In genomic region chr1:198696211-198696610, GRCh38 we compare ENCODE assay signal across 12 cellular contexts. TPM values are rescaled to one million over a fixed set of nuclear protein-coding genes. Genes with fewer than 3 reads are reported as not detected.
DNase-seq lines count a peak whose midpoint lies in the region; ATAC-seq and TF ChIP-seq lines count a peak whose summit lies in the region.
"Had no signal": no experiment of that assay in that cellular context is flagged by ENCODE, and none has a peak within 500 bp of the region (broad histone marks: within the 10 kb centered on the region; RNA-seq: fewer than 3 reads in every experiment).

No MANE protein-coding gene starts in this region.

- H3K27ac ChIP-seq in caudate nucleus (ENCODE audit: low read depth, low read length) = no peak overlapping the region
- H3K27ac ChIP-seq: epithelial cell of prostate, GM23248, VCaP had no signal

- H3K4me3 Mint-ChIP-seq in T-helper 2 cell treated with Interferon-gamma antibody and Interleukin-4, amounts not matched to agents 5 μg/mL and 100 μg/mL, for 36 hours = peak overlapping the region; percentile 17
- H3K4me3 Mint-ChIP-seq in naive B cell = peak overlapping the region; percentile 8 to 85 (median 53)

- DNase-seq in T-helper 2 cell treated with Interferon-gamma antibody and Interleukin-4, amounts not matched to agents 5 μg/mL and 100 μg/mL, for 36 hours (ENCODE audit: low spot score) = no peak
- no peak for DNase-seq in T-helper 2 cell
- peak; percentile 59 for DNase-seq in MV-4-11 (lab: John Stamatoyannopoulos, UW)
- peak; percentile 47 for DNase-seq in naive B cell
- no peak for DNase-seq in NCI-H2196 treated with DMSO at 0.1 percent for 48 hours (lab: John Stamatoyannopoulos, UW; ENCODE audit: unreplicated experiment)
- DNase-seq in caudate nucleus (lab: John Stamatoyannopoulos, UW) = no peak
- no peak for DNase-seq in GM13976 (ENCODE audit: low spot score)
- DNase-seq: GM23248, small intestine had no signal

- ATAC-seq in GM21723 (IDR thresholded peaks at IDR 0.05; ENCODE audit: unreplicated experiment) = peak; percentile 69
- peak; percentile 83 to 85 for ATAC-seq in naive B cell (ENCODE audit: low read depth in 2 of 2)

- H3K4me1 Mint-ChIP-seq in T-helper 2 cell treated with Interferon-gamma antibody and Interleukin-4, amounts not matched to agents 5 μg/mL and 100 μg/mL, for 36 hours (ENCODE audit: low read depth) = peaks cover 63% of the 10 kb centered on the region
- H3K4me1 Mint-ChIP-seq in naive B cell = peaks cover 49 to 77% (median 66%) of the 10 kb centered on the region in 3 donors

- in situ Hi-C loops in GM13976 (cut with MboI; ENCODE audit: low sequenced_read_pairs, unreplicated experiment) = no loop called here

- peaks cover 77% of the 10 kb centered on the region for H3K36me3 Mint-ChIP-seq in T-helper 2 cell treated with Interferon-gamma antibody and Interleukin-4, amounts not matched to agents 5 μg/mL and 100 μg/mL, for 36 hours (ENCODE audit: low read depth)
- H3K36me3 Mint-ChIP-seq in naive B cell = peaks cover 28 to 41% of the 10 kb centered on the region in 2 donors

- H3K9me3 Mint-ChIP-seq in T-helper 2 cell treated with Interferon-gamma antibody and Interleukin-4, amounts not matched to agents 5 μg/mL and 100 μg/mL, for 36 hours = no peaks in the 10 kb centered on the region
- H3K9me3 Mint-ChIP-seq in naive B cell = no peaks in the 10 kb centered on the region

- TF ChIP-seq CTCF in GM13976 (IDR thresholded peaks at IDR 0.05; ENCODE audit: borderline replicate concordance, control extremely low read depth, extremely low read depth, insufficient read depth, missing control alignments) = no peak

- peak overlapping the region; percentile 56 for H3K27ac Mint-ChIP-seq in T-helper 2 cell treated with Interferon-gamma antibody and Interleukin-4, amounts not matched to agents 5 μg/mL and 100 μg/mL, for 36 hours
- H3K27ac Mint-ChIP-seq in naive B cell = peak overlapping the region; percentile 69 to 87 (median 74)

- no peaks in the 10 kb centered on the region for H3K27me3 Mint-ChIP-seq in T-helper 2 cell treated with Interferon-gamma antibody and Interleukin-4, amounts not matched to agents 5 μg/mL and 100 μg/mL, for 36 hours (ENCODE audit: low read depth)
- H3K27me3 Mint-ChIP-seq in naive B cell = no peaks in the 10 kb centered on the region

RNA-seq across cellular contexts. Expression of gene PTPRC, which starts 57.4 kb away (rescaled TPM):
- 1,000 to 10,000 TPM in 1 of 6 donors, 100 to 1,000 TPM in 5; 771 to 1,016 (median 851) TPM for polyA plus RNA-seq in naive B cell (ENCODE audit: low read depth in 6 of 6)

Comparison
In these comparisons a context has a peak if more than half of its experiments do, and no peak if none do; other contexts are left out.
1. DNase-seq: peak in MV-4-11 (single experiment) and naive B cell (single experiment); none in T-helper 2 cell treated with Interferon-gamma antibody and Interleukin-4, amounts not matched to agents 5 μg/mL and 100 μg/mL, for 36 hours (single experiment), T-helper 2 cell (0 of 5), NCI-H2196 treated with DMSO at 0.1 percent for 48 hours (single experiment), caudate nucleus (0 of 61) and GM13976 (single experiment).